In the genomic region with DNA sequence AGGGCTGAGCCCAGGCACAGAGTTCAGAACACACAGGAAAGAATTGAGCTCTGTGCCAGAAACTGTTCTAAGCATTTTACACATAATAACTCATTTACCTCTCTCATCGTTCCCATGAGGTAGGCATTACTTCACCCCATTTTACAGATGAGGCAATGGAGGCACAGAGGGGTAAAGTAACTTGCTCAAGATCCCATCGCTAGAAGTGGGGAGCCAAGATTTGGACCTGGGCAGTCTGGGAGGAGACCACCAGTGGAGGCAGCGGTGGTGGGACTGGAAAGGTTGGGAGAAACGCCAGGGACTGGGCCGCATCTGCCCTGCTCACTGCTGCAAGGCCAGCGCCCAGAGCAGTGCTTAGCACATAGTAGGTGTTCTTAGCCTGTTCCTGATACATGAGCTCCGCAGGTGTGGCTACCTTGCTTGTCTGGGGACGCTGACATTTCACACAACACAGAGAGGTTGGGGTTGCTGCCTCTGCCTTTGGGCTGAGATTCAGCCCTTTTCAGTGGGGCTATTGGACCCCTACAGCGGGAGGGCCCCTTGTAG, we compare ENCODE assay signal across 8 cellular contexts. TPM values are rescaled to one million over a fixed set of nuclear protein-coding genes. Genes with fewer than 3 reads are reported as not detected.
DNase-seq lines count a peak whose midpoint lies in the region; ATAC-seq and TF ChIP-seq lines count a peak whose summit lies in the region.

No MANE protein-coding gene starts in this region.

- POLR2A ChIA-PET in SK-N-SH (lab: Yijun Ruan, JAX): no interaction called here

- H3K4me1 ChIP-seq in GM23248 (ENCODE audit: insufficient read depth): peaks cover 32% of the 10 kb centered on the region
- H3K4me1 ChIP-seq in SK-N-SH (ENCODE audit: control insufficient read depth in 1 of 2, insufficient read depth in 2 of 2, low read depth in 1 of 2, low read length in 1 of 2): peaks cover 41 to 51% of the 10 kb centered on the region in 2 experiments
- H3K4me1 ChIP-seq in esophagus muscularis mucosa: peaks cover 55 to 72% (median 64%) of the 10 kb centered on the region in 4 donors

- TF ChIP-seq RAD21 in SK-N-SH (IDR thresholded peaks at IDR 0.05; ENCODE audit: low read length): no peak

- H2AFZ ChIP-seq in GM23248: no peak overlapping the region
- H2AFZ ChIP-seq in SK-N-SH (ENCODE audit: low read depth): peak overlapping the region; percentile 79

- H3K4me2 ChIP-seq in GM23248 (ENCODE audit: unreplicated experiment) (peak overlapping the region; percentile 68), SK-N-SH (peak overlapping the region; percentile 50; the same call in 1 of the 2 replicates)

- TF ChIP-seq POLR2A in esophagus muscularis mucosa (IDR thresholded peaks at IDR 0.05; ENCODE audit: low read depth): no peak

- H3K9me3 ChIP-seq in GM23248 (ENCODE audit: low read depth) (no peaks in the 10 kb centered on the region), SK-N-SH (no peaks in the 10 kb centered on the region), esophagus muscularis mucosa (no peaks in the 10 kb centered on the region)

- CTCF ChIA-PET in SK-N-SH (lab: Yijun Ruan, JAX): interaction anchor here (0.7 to 27.7 kb wide), 10 partner anchors 14 to 325 kb away, joined by 3 to 822 read pairs (median 4); a partner anchor contains a TSS

- no peaks in the 10 kb centered on the region for H3K79me2 ChIP-seq in GM23248 (ENCODE audit: insufficient read depth)
- no peaks in the 10 kb centered on the region for H3K79me2 ChIP-seq in SK-N-SH (ENCODE audit: insufficient read depth)

- DNase-seq in GM23248 (no peak), SK-N-SH (no peak), esophagus muscularis mucosa (ENCODE audit: extremely low spot score) (no peak), sciatic nerve (ENCODE audit: low spot score) (peak; percentile 56), cortex of kidney (lab: John Stamatoyannopoulos, UW) (no peak), H4 (ENCODE audit: low spot score) (no peak), glomerular visceral epithelial cell (ENCODE audit: extremely low spot score) (no peak)

- TF ChIP-seq CTCF in SK-N-SH (IDR thresholded peaks at IDR 0.05) (no peak), esophagus muscularis mucosa (IDR thresholded peaks at IDR 0.05) (no peak)

- H4K20me1 ChIP-seq in GM23248 (ENCODE audit: insufficient read depth): no peaks in the 10 kb centered on the region
- H4K20me1 ChIP-seq in SK-N-SH (ENCODE audit: insufficient read depth): no peaks in the 10 kb centered on the region

- TF ChIP-seq EP300 in SK-N-SH (IDR thresholded peaks at IDR 0.05; ENCODE audit: borderline replicate concordance in 1 of 2, low read depth in 1 of 2, low read length in 1 of 2): no peak
- TF ChIP-seq EP300 in esophagus muscularis mucosa (IDR thresholded peaks at IDR 0.05): no peak

- no peaks in the 10 kb centered on the region for H3K9me2 ChIP-seq in GM23248 (ENCODE audit: insufficient read depth)
- H3K9me2 ChIP-seq in SK-N-SH: no peaks in the 10 kb centered on the region

- H3K36me3 ChIP-seq in GM23248 (ENCODE audit: low read depth): no peaks in the 10 kb centered on the region
- no peaks in the 10 kb centered on the region for H3K36me3 ChIP-seq in SK-N-SH (replicated peaks in 1 of 2; ENCODE audit: control insufficient read depth in 1 of 2, insufficient read depth in 2 of 2, low read length in 1 of 2)
- no peaks in the 10 kb centered on the region for H3K36me3 ChIP-seq in esophagus muscularis mucosa

- no peak for ATAC-seq in sciatic nerve
- ATAC-seq in HG03571 (IDR thresholded peaks at IDR 0.05; ENCODE audit: unreplicated experiment): no peak

- H3K4me3 ChIP-seq in GM23248: no peak overlapping the region
- no peak overlapping the region for H3K4me3 ChIP-seq in SK-N-SH (ENCODE audit: low read depth in 2 of 2, low read length in 1 of 2)
- no peak overlapping the region for H3K4me3 ChIP-seq in esophagus muscularis mucosa

- H3K9ac ChIP-seq in GM23248: no peak overlapping the region
- peak overlapping the region; percentile 38; the same call in 1 of the 2 replicates for H3K9ac ChIP-seq in SK-N-SH

- in situ Hi-C loops in GM23248 (cut with MboI): no loop called here

- intact Hi-C loops in esophagus muscularis mucosa (cut with DNase I): no loop called here
- intact Hi-C loops in sciatic nerve (cut with DNase I): no loop called here

- H3F3A ChIP-seq in GM23248 (ENCODE audit: insufficient read depth): peaks cover 5% of the 10 kb centered on the region; the same call in 1 of the 2 replicates
- peaks cover 11% of the 10 kb centered on the region for H3F3A ChIP-seq in SK-N-SH (replicated peaks; ENCODE audit: insufficient read depth)

- no peak overlapping the region for H3K27ac ChIP-seq in GM23248
- peak overlapping the region in 1 of 2 experiments; percentile 54; a peak in 1 of 4 replicates for H3K27ac ChIP-seq in SK-N-SH (ENCODE audit: low read depth in 2 of 2, low read length in 1 of 2)
- peak overlapping the region; percentile 39 to 55 (median 44) for H3K27ac ChIP-seq in esophagus muscularis mucosa (replicated peaks in 1 of 4)

- no peaks in the 10 kb centered on the region for H3K27me3 ChIP-seq in GM23248 (replicated peaks; ENCODE audit: insufficient read depth)
- H3K27me3 ChIP-seq in SK-N-SH (ENCODE audit: insufficient read depth): no peaks in the 10 kb centered on the region
- H3K27me3 ChIP-seq in esophagus muscularis mucosa: no peaks in the 10 kb centered on the region

- 88 to 90% methylated on average over 9 of the region's 9 CpGs for WGBS in GM23248 (ENCODE audit: low coverage in 1 of 2, low lambda C conversion rate in 2 of 2, missing lambda C conversion rate in 2 of 2), 2 experiments
- WGBS in SK-N-SH (ENCODE audit: low lambda C conversion rate): 87% methylated on average over 7 of the region's 9 CpGs
- WGBS in esophagus muscularis mucosa: 84% methylated on average over 9 of the region's 9 CpGs

TF ChIP-seq in SK-N-SH, 30 proteins besides CTCF, POLR2A, EP300 and RAD21:
- TF ChIP-seq, protein P1, sequence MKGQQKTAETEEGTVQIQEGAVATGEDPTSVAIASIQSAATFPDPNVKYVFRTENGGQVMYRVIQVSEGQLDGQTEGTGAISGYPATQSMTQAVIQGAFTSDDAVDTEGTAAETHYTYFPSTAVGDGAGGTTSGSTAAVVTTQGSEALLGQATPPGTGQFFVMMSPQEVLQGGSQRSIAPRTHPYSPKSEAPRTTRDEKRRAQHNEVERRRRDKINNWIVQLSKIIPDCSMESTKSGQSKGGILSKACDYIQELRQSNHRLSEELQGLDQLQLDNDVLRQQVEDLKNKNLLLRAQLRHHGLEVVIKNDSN (IDR thresholded peaks at IDR 0.05; ENCODE audit: borderline replicate concordance, low read depth): no peak
- TF ChIP-seq YY1 (IDR thresholded peaks at IDR 0.05; ENCODE audit: low read depth) (no peak), RFX5 (IDR thresholded peaks at IDR 0.05; ENCODE audit: low read length) (no peak), RCOR1 (IDR thresholded peaks at IDR 0.05; ENCODE audit: low read length) (no peak)
- TF ChIP-seq, protein P2, sequence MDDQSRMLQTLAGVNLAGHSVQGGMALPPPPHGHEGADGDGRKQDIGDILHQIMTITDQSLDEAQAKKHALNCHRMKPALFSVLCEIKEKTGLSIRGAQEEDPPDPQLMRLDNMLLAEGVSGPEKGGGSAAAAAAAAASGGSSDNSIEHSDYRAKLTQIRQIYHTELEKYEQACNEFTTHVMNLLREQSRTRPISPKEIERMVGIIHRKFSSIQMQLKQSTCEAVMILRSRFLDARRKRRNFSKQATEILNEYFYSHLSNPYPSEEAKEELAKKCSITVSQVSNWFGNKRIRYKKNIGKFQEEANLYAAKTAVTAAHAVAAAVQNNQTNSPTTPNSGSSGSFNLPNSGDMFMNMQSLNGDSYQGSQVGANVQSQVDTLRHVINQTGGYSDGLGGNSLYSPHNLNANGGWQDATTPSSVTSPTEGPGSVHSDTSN (IDR thresholded peaks at IDR 0.05): no peak

RNA-seq across cellular contexts. Expression of a gene that starts 27.8 kb away (rescaled TPM):
- not detected in 2 replicates for total RNA-seq in GM23248 (2014; rRNA removed; shearing (Covaris generic))
- polyA plus RNA-seq in GM23248 (2016; fragmentation: Nextera tagmentation; extraction: Ambion mirVana) (not detected in 2 replicates), SK-N-SH (2012; rRNA removed) (not detected in 2 replicates)
- polyA plus RNA-seq in SK-N-SH (2012; cell fraction: cytosol; rRNA removed): not detected in 2 replicates
- not detected in 2 replicates for polyA plus RNA-seq in SK-N-SH (2012; cell fraction: nucleus; rRNA removed)
- total RNA-seq in esophagus muscularis mucosa (under 1 TPM in 1 of 4 donors, not detected in 3; 0.52 TPM), sciatic nerve (not detected)
- total RNA-seq in H4 (2014; rRNA removed; shearing (Covaris generic)): not detected in 2 replicates

RNA-seq across cellular contexts. Expression of a gene that starts 50.7 kb away (rescaled TPM):
- total RNA-seq in GM23248 (2014; rRNA removed; shearing (Covaris generic)): 28.7 and 30.0 TPM in 2 replicates
- 75.2 and 81.0 TPM in 2 replicates for polyA plus RNA-seq in GM23248 (2016; fragmentation: Nextera tagmentation; extraction: Ambion mirVana)
- 84.9 and 86.6 TPM in 2 replicates for polyA plus RNA-seq in SK-N-SH (2012; rRNA removed)
- polyA plus RNA-seq in SK-N-SH (2012; cell fraction: cytosol; rRNA removed): 101 and 104 TPM in 2 replicates
- 44.0 and 59.3 TPM in 2 replicates for polyA plus RNA-seq in SK-N-SH (2012; cell fraction: nucleus; rRNA removed)
- total RNA-seq in esophagus muscularis mucosa: 100 to 1,000 TPM in 1 of 4 donors, 10 to 100 TPM in 3; 64.6 to 111 (median 76.9) TPM
- total RNA-seq in sciatic nerve: 104 TPM
- total RNA-seq in H4 (2014; rRNA removed; shearing (Covaris generic)): 228 and 275 TPM in 2 replicates
